In the genomic region with DNA sequence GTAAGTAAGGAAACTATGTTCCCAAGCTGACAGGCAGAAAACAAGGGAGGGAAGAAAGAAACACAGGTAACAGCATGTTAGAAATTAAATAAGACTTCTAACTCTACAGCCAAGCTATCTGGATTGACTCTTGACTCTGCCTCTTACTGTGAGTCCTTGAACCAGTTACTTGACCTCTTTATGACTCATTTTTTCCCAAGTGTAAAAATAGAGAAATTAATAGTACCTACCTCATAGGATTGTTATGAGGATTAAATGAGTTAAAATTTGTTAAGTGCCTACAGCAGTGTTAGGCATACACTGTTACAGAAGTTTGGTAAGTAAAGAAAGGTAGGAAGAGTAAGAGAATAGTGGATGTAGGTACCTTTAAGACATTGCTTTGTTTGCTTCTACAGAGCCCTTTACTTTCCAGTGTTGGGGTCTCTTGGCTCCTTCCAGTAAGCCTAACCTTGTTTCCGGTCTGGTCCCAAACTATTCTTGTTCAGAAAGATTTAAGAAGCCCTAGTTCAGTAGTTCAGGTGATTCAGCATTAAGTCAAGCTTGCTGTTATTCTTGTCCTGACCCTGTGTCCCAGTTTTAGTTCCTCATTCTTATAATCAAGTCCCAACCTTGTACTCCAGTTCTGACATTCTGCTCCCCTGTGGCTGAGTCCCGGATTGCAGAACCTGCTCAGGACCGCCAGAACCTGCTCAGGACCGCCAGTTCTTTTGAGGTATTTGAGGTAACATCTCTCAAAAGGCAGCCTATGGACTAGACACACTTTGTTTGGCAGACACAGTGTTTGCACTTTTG, we compare ENCODE assay signal across 10 cellular contexts.
DNase-seq lines count a peak whose midpoint lies in the region; ATAC-seq, FAIRE-seq and TF ChIP-seq lines count a peak whose summit lies in the region.
"Had no signal": no experiment of that assay in that cellular context is flagged by ENCODE, and none has a peak within 500 bp of the region (broad histone marks: within the 10 kb centered on the region; RNA-seq: fewer than 3 reads in every experiment).

No MANE protein-coding gene starts in this region.

- no peak for FAIRE-seq in astrocyte (lab: Jason Lieb, UNC)

- H3K27me3 ChIP-seq in astrocyte (ENCODE audit: insufficient read depth, low read length): no peaks in the 10 kb centered on the region
- no peaks in the 10 kb centered on the region for H3K27me3 ChIP-seq in CD4-positive, alpha-beta T cell (ENCODE audit: control insufficient read depth, insufficient read depth, low read length)

- H3K27ac ChIP-seq in astrocyte (ENCODE audit: low read depth, low read length): no peak overlapping the region
- no peak overlapping the region for H3K27ac ChIP-seq in CD4-positive, alpha-beta T cell (ENCODE audit: low read depth, low read length)

- no peak overlapping the region for H2AFZ ChIP-seq in astrocyte (ENCODE audit: low read depth, low read length)

- no peaks in the 10 kb centered on the region for H3K9me3 ChIP-seq in astrocyte (ENCODE audit: insufficient read depth, low read depth, low read length)
- H3K9me3 ChIP-seq in CD4-positive, alpha-beta T cell (ENCODE audit: control insufficient read depth, low read length): peaks cover 5% of the 10 kb centered on the region

- H3K36me3 Mint-ChIP-seq in astrocyte (ENCODE audit: low read depth, unreplicated experiment): no peaks in the 10 kb centered on the region
- H3K36me3 Mint-ChIP-seq in CD4-positive, alpha-beta T cell (ENCODE audit: low read depth): no peaks in the 10 kb centered on the region

- no peak overlapping the region for H3K9ac ChIP-seq in astrocyte (ENCODE audit: low read length)

- H3K4me1 ChIP-seq in astrocyte (ENCODE audit: insufficient read depth, low read length): no peaks in the 10 kb centered on the region

- H3K4me3 Mint-ChIP-seq in astrocyte (ENCODE audit: unreplicated experiment): no peak overlapping the region
- H3K4me3 Mint-ChIP-seq in CD4-positive, alpha-beta T cell: no peak overlapping the region

- H3K36me3 ChIP-seq in astrocyte (ENCODE audit: insufficient read depth, low read length): no peaks in the 10 kb centered on the region

- no peak for TF ChIP-seq CTCF in astrocyte (IDR thresholded peaks at IDR 0.05; ENCODE audit: insufficient read depth, low read depth, low read length)
- TF ChIP-seq CTCF in CD4-positive, alpha-beta T cell (IDR thresholded peaks at IDR 0.05): no peak

- peak; percentile 25 for DNase-seq in A172 (ENCODE audit: low spot score)
- DNase-seq in astrocyte (ENCODE audit: low read depth): peak; percentile 48
- DNase-seq in activated CD4-positive, alpha-beta T cell treated with anti-CD3 and anti-CD28 coated beads, Interleukin-2, amount 50 U/mL, for 4 hours: no peak
- no peak for DNase-seq in SW 1271 (lab: John Stamatoyannopoulos, UW)
- DNase-seq in CD4-positive, alpha-beta T cell: no peak
- no peak for DNase-seq in stimulated activated naive CD8-positive, alpha-beta T cell treated with anti-CD3 and anti-CD28 coated beads, Interleukin-15, Interleukin-2, amounts not matched to agents 100 U/mL and 50 U/mL, for 24 hours
- DNase-seq: cerebellar nuclear complex, hypothalamus had no signal

- no peak overlapping the region for H3K4me3 ChIP-seq in astrocyte (ENCODE audit: insufficient read depth, low read depth, low read length)

- H3K9me3 Mint-ChIP-seq in astrocyte (ENCODE audit: unreplicated experiment): peaks cover 1% of the 10 kb centered on the region
- H3K9me3 Mint-ChIP-seq in CD4-positive, alpha-beta T cell: peaks cover 16% of the 10 kb centered on the region

- H4K20me1 ChIP-seq in astrocyte (ENCODE audit: insufficient read depth, low read length): no peaks in the 10 kb centered on the region

- H3K4me2 ChIP-seq in astrocyte (ENCODE audit: low read length): no peak overlapping the region

- H3K27me3 Mint-ChIP-seq in astrocyte (ENCODE audit: low read depth, unreplicated experiment): no peaks in the 10 kb centered on the region
- no peaks in the 10 kb centered on the region for H3K27me3 Mint-ChIP-seq in CD4-positive, alpha-beta T cell

- POLR2A ChIA-PET in CD4-positive, alpha-beta T cell (lab: Charles Lee): no interaction called here

- CTCF ChIA-PET in CD4-positive, alpha-beta T cell (lab: Charles Lee): no interaction called here

- intact Hi-C loops in CD4-positive, alpha-beta T cell (cut with DNase I, micrococcal nuclease): no loop called here

- no peaks in the 10 kb centered on the region for H3K79me2 ChIP-seq in astrocyte (ENCODE audit: insufficient read depth, low read length)

- ATAC-seq in GM19372 (IDR thresholded peaks at IDR 0.05; ENCODE audit: low read depth, unreplicated experiment) (peak; percentile 58), HG03045 (IDR thresholded peaks at IDR 0.05; ENCODE audit: unreplicated experiment) (peak; percentile 71)
- no peak for ATAC-seq in CD4-positive, alpha-beta T cell (ENCODE audit: poor library complexity)
- no peak for ATAC-seq in stimulated activated naive CD8-positive, alpha-beta T cell treated with anti-CD3 and anti-CD28 coated beads, Interleukin-15, Interleukin-2, amounts not matched to agents 100 U/mL and 50 U/mL, for 24 hours

- H3K4me1 Mint-ChIP-seq in astrocyte (ENCODE audit: low read depth, unreplicated experiment): peaks cover 3% of the 10 kb centered on the region
- H3K4me1 Mint-ChIP-seq in CD4-positive, alpha-beta T cell (ENCODE audit: low read depth): no peaks in the 10 kb centered on the region

- no peak overlapping the region for H3K27ac Mint-ChIP-seq in astrocyte (ENCODE audit: unreplicated experiment)
- H3K27ac Mint-ChIP-seq in CD4-positive, alpha-beta T cell: no peak overlapping the region

Comparison
In these comparisons a context has a peak if more than half of its experiments do, and no peak if none do; other contexts are left out.
1. DNase-seq: peak in A172 (single experiment) and astrocyte (single experiment); none in activated CD4-positive, alpha-beta T cell treated with anti-CD3 and anti-CD28 coated beads, Interleukin-2, amount 50 U/mL, for 4 hours (0 of 2), SW 1271 (0 of 2), CD4-positive, alpha-beta T cell (0 of 10) and stimulated activated naive CD8-positive, alpha-beta T cell treated with anti-CD3 and anti-CD28 coated beads, Interleukin-15, Interleukin-2, amounts not matched to agents 100 U/mL and 50 U/mL, for 24 hours (single experiment).
2. ATAC-seq: peak in GM19372 (single experiment) and HG03045 (single experiment); none in CD4-positive, alpha-beta T cell (single experiment) and stimulated activated naive CD8-positive, alpha-beta T cell treated with anti-CD3 and anti-CD28 coated beads, Interleukin-15, Interleukin-2, amounts not matched to agents 100 U/mL and 50 U/mL, for 24 hours (single experiment).